ENCODE assay signal across 1 cellular context in genomic region chr18:63078471-63078870, GRCh38.
TF ChIP-seq lines count a peak whose summit lies in the region.

No MANE protein-coding gene starts in this region.

TF ChIP-seq in GM12878, 131 proteins besides CTCF, POLR2A, EP300 and RAD21 (continued from another document and continues in another):
- TF ChIP-seq ZBTB4 (CRISPR knock-in tag; IDR thresholded peaks at IDR 0.05) (no peak), ZNF384 (IDR thresholded peaks at IDR 0.05; ENCODE audit: borderline replicate concordance, low read depth, low read length) (no peak), CBX5 (IDR thresholded peaks at IDR 0.05; ENCODE audit: low read depth) (peak; percentile 95), SREBF1 (IDR thresholded peaks at IDR 0.05; ENCODE audit: low read length) (no peak; the same call in 1 of the 2 replicates), SPI1 (IDR thresholded peaks at IDR 0.05; ENCODE audit: borderline replicate concordance, insufficient read depth, low read depth, low read length) (peak; percentile 98), NRF1 (conservative IDR thresholded peaks at IDR 0.05; ENCODE audit: low read depth, low read length) (no peak), NR2C2 (IDR thresholded peaks at IDR 0.05; ENCODE audit: borderline replicate concordance, control insufficient read depth, insufficient read length, low read depth) (no peak), PAX8 (IDR thresholded peaks at IDR 0.05) (no peak), ZSCAN29 (IDR thresholded peaks at IDR 0.05) (no peak), TCF7 (IDR thresholded peaks at IDR 0.05; ENCODE audit: borderline replicate concordance) (peak; percentile 12; the same call in 1 of the 2 replicates), IRF3 (IDR thresholded peaks at IDR 0.05) (no peak), ZNF24 (IDR thresholded peaks at IDR 0.05) (peak; percentile 80; the same call in 1 of the 2 replicates), ZBTB11 (CRISPR knock-in tag; IDR thresholded peaks at IDR 0.05) (no peak), HDAC2 (IDR thresholded peaks at IDR 0.05) (no peak), BHLHE40 (IDR thresholded peaks at IDR 0.05; ENCODE audit: borderline replicate concordance in 1 of 2, low read depth in 2 of 2, low read length in 1 of 2) (peak; percentile 73 to 74; a peak in 2 of 4 replicates), ZNF207 (IDR thresholded peaks at IDR 0.05; ENCODE audit: borderline replicate concordance) (no peak), SUZ12 (IDR thresholded peaks at IDR 0.05; ENCODE audit: unreplicated experiment) (no peak), RB1 (IDR thresholded peaks at IDR 0.05; ENCODE audit: borderline replicate concordance) (no peak; the same call in 1 of the 2 replicates), TARDBP (IDR thresholded peaks at IDR 0.05; ENCODE audit: borderline replicate concordance) (no peak), REST (IDR thresholded peaks at IDR 0.05; ENCODE audit: low read depth, low read length) (no peak), BRCA1 (IDR thresholded peaks at IDR 0.05; ENCODE audit: low read depth, low read length) (no peak), EED (IDR thresholded peaks at IDR 0.05; ENCODE audit: low read depth) (peak; percentile 68), RBBP5 (conservative IDR thresholded peaks at IDR 0.05) (no peak), RAD51 (IDR thresholded peaks at IDR 0.05) (peak; percentile 91), MYC (IDR thresholded peaks at IDR 0.05; ENCODE audit: insufficient read depth, insufficient read length, insufficient replicate concordance, low read length, severe bottlenecking) (no peak), SIN3A (IDR thresholded peaks at IDR 0.05; ENCODE audit: low read depth, low read length) (no peak), CEBPB (IDR thresholded peaks at IDR 0.05; ENCODE audit: borderline replicate concordance in 1 of 2, low read depth in 2 of 2, low read length in 2 of 2) (0 out of 4 replicates have a peak, but pooled peaks of 1 of the 2 experiments have one; percentile 71), MEF2B (IDR thresholded peaks at IDR 0.05; ENCODE audit: partially characterized antibody, poor library complexity, severe bottlenecking) (peak; percentile 99), IKZF1 (conservative IDR thresholded peaks at IDR 0.05) (peak; percentile 90), FOXM1 (IDR thresholded peaks at IDR 0.05; ENCODE audit: low read depth, low read length) (peak; percentile 98), TBL1XR1 (IDR thresholded peaks at IDR 0.05; ENCODE audit: low read depth, low read length) (peak; percentile 93), HDGF (IDR thresholded peaks at IDR 0.05) (no peak), RCOR1 (conservative IDR thresholded peaks at IDR 0.05; ENCODE audit: low read depth, low read length) (0 out of 2 replicates have a peak, but pooled peaks have one; percentile 42), ATF7 (IDR thresholded peaks at IDR 0.05; ENCODE audit: low read depth) (peak; percentile 95), NR2C1 (IDR thresholded peaks at IDR 0.05) (no peak), CBX3 (IDR thresholded peaks at IDR 0.05; ENCODE audit: borderline replicate concordance, low read depth) (no peak), IKZF2 (IDR thresholded peaks at IDR 0.05) (peak; percentile 88 to 92), NFIC (IDR thresholded peaks at IDR 0.05; ENCODE audit: low read depth, low read length) (peak; percentile 99), PAX5 (IDR thresholded peaks at IDR 0.05; ENCODE audit: borderline replicate concordance, low read depth, low read length) (peak; percentile 82), ESRRA (IDR thresholded peaks at IDR 0.05; ENCODE audit: low read length) (no peak), CUX1 (IDR thresholded peaks at IDR 0.05; ENCODE audit: insufficient replicate concordance, low read depth, low read length) (no peak), NR2F1 (conservative IDR thresholded peaks at IDR 0.05) (peak; percentile 89), RELB (IDR thresholded peaks at IDR 0.05; ENCODE audit: low read depth) (peak; percentile 96), STAT3 (IDR thresholded peaks at IDR 0.05; ENCODE audit: low read depth, low read length) (0 out of 2 replicates have a peak, but pooled peaks have one; percentile 89), SP1 (IDR thresholded peaks at IDR 0.05; ENCODE audit: low read depth, low read length) (peak; percentile 51), HSF1 (IDR thresholded peaks at IDR 0.05; ENCODE audit: low read depth, low read length) (no peak), SUPT20H (IDR thresholded peaks at IDR 0.05; ENCODE audit: borderline replicate concordance, control insufficient read depth, low read depth, low read length) (no peak)
